17 cellular contexts compared by ENCODE assay signal in genomic region chr7:87767827-87768226, GRCh38.
DNase-seq lines count a peak whose midpoint lies in the region; ATAC-seq, FAIRE-seq and TF ChIP-seq lines count a peak whose summit lies in the region.
"Had no signal": no experiment of that assay in that cellular context is flagged by ENCODE, and none has a peak within 500 bp of the region (broad histone marks: within the 10 kb centered on the region; RNA-seq: fewer than 3 reads in every experiment).

No MANE protein-coding gene starts in this region.

- CTCF ChIA-PET in activated CD4-positive, alpha-beta memory T cell treated with anti-CD3 and anti-CD28 coated beads, Interleukin-2, amount 10 ng/mL, durations not matched to agents 7 days and 5 days (lab: Charles Lee), result no interaction called here

- no peak for ATAC-seq in GM19324 (IDR thresholded peaks at IDR 0.05; ENCODE audit: low FRiP score, unreplicated experiment)
- ATAC-seq: GM12878 had no signal

- FAIRE-seq in bronchial epithelial cell (lab: Jason Lieb, UNC), result no peak
- FAIRE-seq: GM12878, GM18507, HTR-8/SVneo had no signal

- POLR2A ChIA-PET in activated CD4-positive, alpha-beta memory T cell treated with anti-CD3 and anti-CD28 coated beads, Interleukin-2, amount 10 ng/mL, durations not matched to agents 7 days and 5 days (lab: Charles Lee), result no interaction called here

- no peak overlapping the region for H3K4me3 Mint-ChIP-seq in activated CD4-positive, alpha-beta memory T cell treated with anti-CD3 and anti-CD28 coated beads, Interleukin-2, amount 10 ng/mL, durations not matched to agents 7 days and 5 days
- H3K4me3 Mint-ChIP-seq: CD4-positive, CD25-positive, alpha-beta regulatory T cell had no signal

- peaks cover 4% of the 10 kb centered on the region for H3K27me3 Mint-ChIP-seq in activated CD4-positive, alpha-beta memory T cell treated with anti-CD3 and anti-CD28 coated beads, Interleukin-2, amount 10 ng/mL, durations not matched to agents 7 days and 5 days
- H3K27me3 Mint-ChIP-seq: CD4-positive, CD25-positive, alpha-beta regulatory T cell had no signal

- peaks cover 12% of the 10 kb centered on the region for H3K9me3 Mint-ChIP-seq in activated CD4-positive, alpha-beta memory T cell treated with anti-CD3 and anti-CD28 coated beads, Interleukin-2, amount 10 ng/mL, durations not matched to agents 7 days and 5 days

- H3K36me3 ChIP-seq in bronchial epithelial cell (ENCODE audit: control insufficient read depth, insufficient read depth, low read length), result no peaks in the 10 kb centered on the region
- H3K36me3 ChIP-seq: BLaER1 treated with 17β-estradiol and CSF1 and Interleukin-3, amounts not matched to agents 10 nM and 100 nM; HAP-1 had no signal

- no peak overlapping the region for H3K4me3 ChIP-seq in bronchial epithelial cell (ENCODE audit: low read depth, low read length)
- H3K4me3 ChIP-seq: BLaER1 treated with 17β-estradiol and CSF1 and Interleukin-3, amounts not matched to agents 10 nM and 100 nM; GM12878; GM23248; HAP-1 had no signal

- no peak overlapping the region for H3K27ac Mint-ChIP-seq in activated CD4-positive, alpha-beta memory T cell treated with anti-CD3 and anti-CD28 coated beads, Interleukin-2, amount 10 ng/mL, durations not matched to agents 7 days and 5 days
- H3K27ac Mint-ChIP-seq: CD4-positive, CD25-positive, alpha-beta regulatory T cell had no signal

- no peak for TF ChIP-seq CTCF in bronchial epithelial cell (IDR thresholded peaks at IDR 0.05; ENCODE audit: insufficient read depth, low read length, severe bottlenecking)

- no peaks in the 10 kb centered on the region for H3K36me3 Mint-ChIP-seq in activated CD4-positive, alpha-beta memory T cell treated with anti-CD3 and anti-CD28 coated beads, Interleukin-2, amount 10 ng/mL, durations not matched to agents 7 days and 5 days (ENCODE audit: low read depth)
- H3K36me3 Mint-ChIP-seq: CD4-positive, CD25-positive, alpha-beta regulatory T cell had no signal

- no peaks in the 10 kb centered on the region for H3K27me3 ChIP-seq in bronchial epithelial cell (ENCODE audit: control insufficient read depth, insufficient read depth, low read length)
- H3K27me3 ChIP-seq: BLaER1 treated with 17β-estradiol and CSF1 and Interleukin-3, amounts not matched to agents 10 nM and 100 nM had no signal

- DNase-seq in SIG-M5 treated with dmso at 0.1 percent for 504 hours (lab: John Stamatoyannopoulos, UW; ENCODE audit: unreplicated experiment) (peak; percentile 16), SIG-M5 (lab: John Stamatoyannopoulos, UW) (no peak), M059J (ENCODE audit: low read depth) (peak; percentile 27), bronchial epithelial cell (ENCODE audit: low read depth) (peak; percentile 20), islet precursor cell (peak; percentile 61)
- DNase-seq in stimulated activated naive CD4-positive, alpha-beta T cell (lab: John Stamatoyannopoulos, UW), result no peak
- DNase-seq in activated CD4-positive, alpha-beta memory T cell treated with anti-CD3 and anti-CD28 coated beads, Interleukin-2, amount 10 ng/mL, durations not matched to agents 7 days and 5 days, result no peak
- DNase-seq: ACHN; CD4-positive, CD25-positive, alpha-beta regulatory T cell; DMS79; GM23248 had no signal

- H3K4me1 Mint-ChIP-seq in activated CD4-positive, alpha-beta memory T cell treated with anti-CD3 and anti-CD28 coated beads, Interleukin-2, amount 10 ng/mL, durations not matched to agents 7 days and 5 days, result no peaks in the 10 kb centered on the region
- H3K4me1 Mint-ChIP-seq: CD4-positive, CD25-positive, alpha-beta regulatory T cell had no signal

Comparison
In these comparisons a context has a peak if more than half of its experiments do, and no peak if none do; other contexts are left out.
1. DNase-seq: peak in SIG-M5 treated with dmso at 0.1 percent for 504 hours (single experiment), M059J (single experiment), bronchial epithelial cell (single experiment) and islet precursor cell (single experiment); none in SIG-M5 (single experiment), stimulated activated naive CD4-positive, alpha-beta T cell (0 of 6) and activated CD4-positive, alpha-beta memory T cell treated with anti-CD3 and anti-CD28 coated beads, Interleukin-2, amount 10 ng/mL, durations not matched to agents 7 days and 5 days (single experiment).